1 cellular context compared by ENCODE assay signal in genomic region chr21:36639769-36640168, GRCh38.
TF ChIP-seq lines count a peak whose summit lies in the region.

No MANE protein-coding gene starts in this region.

TF ChIP-seq in endothelial cell of umbilical vein, 7 proteins besides CTCF, POLR2A, EP300 and RAD21 (continued from another document):
- TF ChIP-seq FOS (IDR thresholded peaks at IDR 0.05; ENCODE audit: borderline replicate concordance, insufficient read depth, low read length), result no peak
- TF ChIP-seq EZH2 (IDR thresholded peaks at IDR 0.05; ENCODE audit: borderline replicate concordance, low read depth, low read length, severe bottlenecking), result no peak
